Comparison of ENCODE assay signal across 15 cellular contexts in genomic region chr19:38203197-38203596, GRCh38. TPM values are rescaled to one million over a fixed set of nuclear protein-coding genes. Genes with fewer than 3 reads are reported as not detected.
DNase-seq lines count a peak whose midpoint lies in the region; TF ChIP-seq lines count a peak whose summit lies in the region.
"Had no signal": no experiment of that assay in that cellular context is flagged by ENCODE, and none has a peak within 500 bp of the region (broad histone marks: within the 10 kb centered on the region; RNA-seq: fewer than 3 reads in every experiment).

No MANE protein-coding gene starts in this region.

- POLR2A ChIA-PET in HEK293 (lab: Yijun Ruan, JAX) = interaction anchor here (0.6 kb wide), 1 partner anchor 15 kb away, joined by 3 read pairs; no protein-coding TSS in a partner anchor

- H3K9me3 ChIP-seq in HEK293 (ENCODE audit: control insufficient read depth, insufficient read depth, low read depth, low read length) (no peaks in the 10 kb centered on the region), neuronal stem cell (replicated peaks in 1 of 2; ENCODE audit: control insufficient read depth in 2 of 2, insufficient read depth in 1 of 2, low read depth in 1 of 2, low read length in 2 of 2) (no peaks in the 10 kb centered on the region)
- H3K9me3 ChIP-seq: A549 had no signal

- H4K91ac ChIP-seq in neuronal stem cell (ENCODE audit: low read depth, low read length, poor library complexity) = no peak overlapping the region

- H2BK12ac ChIP-seq in neuronal stem cell (ENCODE audit: low read length) = no peak overlapping the region

- no peak overlapping the region for H3K9ac ChIP-seq in neuronal stem cell (ENCODE audit: low read depth, low read length, poor library complexity)
- H3K9ac ChIP-seq: GM23248 had no signal

- H3K27me3 Mint-ChIP-seq in brain = no peaks in the 10 kb centered on the region

- DNase-seq in NCI-H2227 treated with DMSO at 0.1 percent for 48 hours (lab: John Stamatoyannopoulos, UW) (peak; percentile 91), neuronal stem cell (ENCODE audit: low spot score) (no peak), cortex of kidney (lab: John Stamatoyannopoulos, UW) (no peak), DMS153 (lab: John Stamatoyannopoulos, UW) (no peak)
- DNase-seq in activated T-cell treated with anti-CD3 and anti-CD28 coated beads, Interleukin-2, amount 50 U/mL, for 48 hours = no peak
- DNase-seq: CD8-positive, alpha-beta memory T cell; DMS79; GM23248; H7; IMR-90 had no signal

- H2AFZ ChIP-seq in neuronal stem cell (ENCODE audit: low read length) = no peak overlapping the region
- H2AFZ ChIP-seq: GM23248 had no signal

- H3K36me3 ChIP-seq in HEK293 (ENCODE audit: control insufficient read depth in 2 of 2, insufficient read depth in 1 of 2, low read length in 2 of 2) (peaks cover 0 to 14% of the 10 kb centered on the region in 2 experiments; a peak in 1 of 3 replicates), neuronal stem cell (replicated peaks in 1 of 2; ENCODE audit: control insufficient read depth in 2 of 2, insufficient read depth in 2 of 2, low read length in 2 of 2) (peaks cover 7 to 43% of the 10 kb centered on the region in 2 donors)

- H3K4me1 ChIP-seq in HEK293 (ENCODE audit: control insufficient read depth, insufficient read depth, low read length) = 0 out of 2 replicates have a peak, but pooled peaks cover 3% of the 10 kb centered on the region
- peaks cover 8 to 9% of the 10 kb centered on the region in 2 donors for H3K4me1 ChIP-seq in neuronal stem cell (ENCODE audit: control insufficient read depth in 2 of 2, insufficient read depth in 1 of 2, low read depth in 1 of 2, low read length in 2 of 2)

- H3K79me1 ChIP-seq in neuronal stem cell (ENCODE audit: low read depth, low read length) = no peaks in the 10 kb centered on the region

- no peak overlapping the region for H2BK120ac ChIP-seq in neuronal stem cell (ENCODE audit: low read depth, low read length)

- no peak overlapping the region for H3K4me2 ChIP-seq in neuronal stem cell (ENCODE audit: insufficient read depth, low read length, poor library complexity, severe bottlenecking)
- H3K4me2 ChIP-seq: A549 had no signal

- H2BK15ac ChIP-seq in neuronal stem cell (ENCODE audit: low read length) = no peak overlapping the region

- TF ChIP-seq CTCF in HEK293 (tag by site-specific recombination; IDR thresholded peaks at IDR 0.05) (no peak), brain (conservative IDR thresholded peaks at IDR 0.05) (no peak)

- no peak overlapping the region for H3K4me3 Mint-ChIP-seq in brain
- H3K4me3 Mint-ChIP-seq: CD14-positive monocyte; CD8-positive, alpha-beta memory T cell had no signal

- no peak overlapping the region for H4K8ac ChIP-seq in neuronal stem cell (ENCODE audit: low read depth, low read length)

- H3K23ac ChIP-seq in neuronal stem cell (ENCODE audit: low read depth, low read length, poor library complexity) = no peak overlapping the region

- H3K9me3 Mint-ChIP-seq in brain = no peaks in the 10 kb centered on the region
- H3K9me3 Mint-ChIP-seq: CD8-positive, alpha-beta memory T cell had no signal

- CTCF ChIA-PET in HEK293 (lab: Yijun Ruan, JAX) = no interaction called here

- no peak overlapping the region for H3K4me3 ChIP-seq in HEK293 (ENCODE audit: low read depth, low read length)
- H3K4me3 ChIP-seq in neuronal stem cell (ENCODE audit: low read length in 2 of 2) = no peak overlapping the region
- H3K4me3 ChIP-seq: A549, GM12878, GM23248 had no signal

- H3K27me3 ChIP-seq in neuronal stem cell (ENCODE audit: control insufficient read depth in 3 of 3, insufficient read depth in 3 of 3, low read depth in 1 of 3, low read length in 3 of 3) = no peaks in the 10 kb centered on the region

- H3K18ac ChIP-seq in neuronal stem cell (ENCODE audit: low read length) = peak overlapping the region; percentile 64

- H3K4me1 Mint-ChIP-seq in brain = peaks cover 22% of the 10 kb centered on the region
- H3K4me1 Mint-ChIP-seq: CD8-positive, alpha-beta memory T cell had no signal

- WGBS in neuronal stem cell (ENCODE audit: extremely low coverage in 2 of 2, insufficient read length in 2 of 2, insufficient replicate concordance in 1 of 2), 2 donors = no CpG with 5 or more reads among the region's 13 CpGs

- no peak overlapping the region for H3K14ac ChIP-seq in neuronal stem cell (ENCODE audit: low read length)

- peak overlapping the region; percentile 70 for H3K4ac ChIP-seq in neuronal stem cell (ENCODE audit: low read length)

- peaks cover 25% of the 10 kb centered on the region for H3K36me3 Mint-ChIP-seq in brain

- H3K27ac ChIP-seq in HEK293 (ENCODE audit: extremely low read depth, low read depth, low read length) (no peak overlapping the region), neuronal stem cell (replicated peaks; ENCODE audit: low read length) (no peak overlapping the region)
- H3K27ac ChIP-seq: GM23248 had no signal

- H2AK5ac ChIP-seq in neuronal stem cell (ENCODE audit: low read depth, low read length) = no peak overlapping the region

- H2BK5ac ChIP-seq in neuronal stem cell (ENCODE audit: low read length) = peak overlapping the region; percentile 80

- H3K27ac Mint-ChIP-seq in brain = peak overlapping the region in 4 of 5 experiments; percentile 15 to 100 (median 58)
- H3K27ac Mint-ChIP-seq: CD8-positive, alpha-beta memory T cell had no signal

TF ChIP-seq in HEK293, 187 proteins besides CTCF, POLR2A, EP300 and RAD21:
- TF ChIP-seq, protein P1, sequence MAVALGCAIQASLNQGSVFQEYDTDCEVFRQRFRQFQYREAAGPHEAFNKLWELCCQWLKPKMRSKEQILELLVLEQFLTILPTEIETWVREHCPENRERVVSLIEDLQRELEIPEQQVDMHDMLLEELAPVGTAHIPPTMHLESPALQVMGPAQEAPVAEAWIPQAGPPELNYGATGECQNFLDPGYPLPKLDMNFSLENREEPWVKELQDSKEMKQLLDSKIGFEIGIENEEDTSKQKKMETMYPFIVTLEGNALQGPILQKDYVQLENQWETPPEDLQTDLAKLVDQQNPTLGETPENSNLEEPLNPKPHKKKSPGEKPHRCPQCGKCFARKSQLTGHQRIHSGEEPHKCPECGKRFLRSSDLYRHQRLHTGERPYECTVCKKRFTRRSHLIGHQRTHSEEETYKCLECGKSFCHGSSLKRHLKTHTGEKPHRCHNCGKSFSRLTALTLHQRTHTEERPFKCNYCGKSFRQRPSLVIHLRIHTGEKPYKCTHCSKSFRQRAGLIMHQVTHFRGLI (tag by site-specific recombination; IDR thresholded peaks at IDR 0.05) = no peak
- TF ChIP-seq MEIS1 (CRISPR knock-in tag; IDR thresholded peaks at IDR 0.05; ENCODE audit: borderline replicate concordance) = no peak
- TF ChIP-seq ZNF704 (tag by site-specific recombination; IDR thresholded peaks at IDR 0.05) = no peak
- TF ChIP-seq ZNF571 (tag by site-specific recombination; IDR thresholded peaks at IDR 0.05) = no peak
- TF ChIP-seq ZNF324 (tag by site-specific recombination; IDR thresholded peaks at IDR 0.05) = no peak
- peak; percentile 88 for TF ChIP-seq EGR2 (tag by site-specific recombination; IDR thresholded peaks at IDR 0.05; ENCODE audit: low read depth)
- TF ChIP-seq KLF1 (tag by site-specific recombination; IDR thresholded peaks at IDR 0.05) = no peak
- no peak for TF ChIP-seq ZNF843 (tag by site-specific recombination; IDR thresholded peaks at IDR 0.05)
- TF ChIP-seq ZFHX2 (tag by site-specific recombination; conservative IDR thresholded peaks at IDR 0.05) = peak; percentile 61
TF ChIP-seq in HEK293: peak in this region for 2.

RNA-seq across cellular contexts. Expression of gene DPF1, which starts 20.8 kb away (rescaled TPM):
- 18.3 TPM for polyA plus RNA-seq in brain (ENCODE audit: insufficient read depth, low read depth, low replicate concordance)
- 8.0 TPM for polyA plus RNA-seq in neuronal stem cell (2013, experiment 1 of 2)
- 7.2 TPM for polyA plus RNA-seq in neuronal stem cell (2013, experiment 2 of 2)
- polyA plus RNA-seq: CD14-positive monocyte; CD8-positive, alpha-beta memory T cell had no signal

RNA-seq across cellular contexts. Expression of gene PPP1R14A, which starts 53.0 kb away (rescaled TPM):
- polyA plus RNA-seq in brain (ENCODE audit: insufficient read depth, low read depth, low replicate concordance) = 145 TPM
- polyA plus RNA-seq in neuronal stem cell (2013, experiment 1 of 2) = 8.9 TPM
- polyA plus RNA-seq in neuronal stem cell (2013, experiment 2 of 2) = 8.3 TPM
- polyA plus RNA-seq: CD14-positive monocyte; CD8-positive, alpha-beta memory T cell; GM12878 had no signal
